Comparison of ENCODE assay signal across 14 cellular contexts in genomic region chr12:21637985-21638891, GRCh38. TPM values are rescaled to one million over a fixed set of nuclear protein-coding genes. Genes with fewer than 3 reads are reported as not detected.
DNase-seq lines count a peak whose midpoint lies in the region; ATAC-seq and TF ChIP-seq lines count a peak whose summit lies in the region.
"Had no signal": no experiment of that assay in that cellular context is flagged by ENCODE, and none has a peak within 500 bp of the region (broad histone marks: within the 10 kb centered on the region; RNA-seq: fewer than 3 reads in every experiment).

No MANE protein-coding gene starts in this region.

- in situ Hi-C loops in GM23248 (cut with MboI), result no loop called here

- no peaks in the 10 kb centered on the region for H3K9me3 ChIP-seq in CD8-positive, alpha-beta memory T cell (ENCODE audit: low read length)
- H3K9me3 ChIP-seq in GM23248 (ENCODE audit: low read depth) (no peaks in the 10 kb centered on the region), mesenchymal stem cell (ENCODE audit: control insufficient read depth, low read length) (no peaks in the 10 kb centered on the region)
- H3K9me3 ChIP-seq: ascending aorta, sigmoid colon, thoracic aorta had no signal

- no peak overlapping the region for H3K4me3 ChIP-seq in CD8-positive, alpha-beta memory T cell (ENCODE audit: low read length)
- H3K4me3 ChIP-seq in GM23248, result no peak overlapping the region
- no peak overlapping the region for H3K4me3 ChIP-seq in mesenchymal stem cell (ENCODE audit: insufficient read depth in 1 of 2, low read depth in 1 of 2, low read length in 2 of 2)
- no peak overlapping the region for H3K4me3 ChIP-seq in dorsolateral prefrontal cortex
- H3K4me3 ChIP-seq: ascending aorta, sigmoid colon, thoracic aorta had no signal

- POLR2A ChIA-PET in CD8-positive, alpha-beta memory T cell (lab: Charles Lee), result interaction anchor here (0.6 to 0.7 kb wide), 2 partner anchors 35 to 200 kb away, joined by 4 to 14 read pairs; no protein-coding TSS in a partner anchor
- POLR2A ChIA-PET in activated naive CD8-positive, alpha-beta T cell treated with anti-CD3 and anti-CD28 coated beads, Interleukin-2, amount 10 ng/mL, durations not matched to agents 7 days and 5 days (lab: Charles Lee), result no interaction called here

- no peak for DNase-seq in CD8-positive, alpha-beta memory T cell
- DNase-seq in GM23248, result peak; percentile 45
- DNase-seq in activated naive CD8-positive, alpha-beta T cell treated with anti-CD3 and anti-CD28 coated beads, Interleukin-2, amount 10 ng/mL, durations not matched to agents 7 days and 5 days, result no peak
- DNase-seq in mesenchymal stem cell, result no peak
- DNase-seq in cerebellar nuclear complex (lab: John Stamatoyannopoulos, UW), result no peak
- DNase-seq in dorsolateral prefrontal cortex, result no peak
- DNase-seq: H7, sigmoid colon had no signal

- H3K9ac ChIP-seq in GM23248, result no peak overlapping the region
- H3K9ac ChIP-seq in mesenchymal stem cell (ENCODE audit: low read length), result peak overlapping the region; percentile 33

- intact Hi-C loops in dorsolateral prefrontal cortex (cut with DNase I), result no loop called here

- H3K4me1 ChIP-seq in CD8-positive, alpha-beta memory T cell (ENCODE audit: insufficient read depth, low read length), result peaks cover 41% of the 10 kb centered on the region
- H3K4me1 ChIP-seq in GM23248 (ENCODE audit: insufficient read depth) (0 out of 2 replicates have a peak, but pooled peaks cover 4% of the 10 kb centered on the region), mesenchymal stem cell (ENCODE audit: control insufficient read depth, insufficient read depth, low read depth, low read length) (no peaks in the 10 kb centered on the region)
- H3K4me1 ChIP-seq: ascending aorta had no signal

- TF ChIP-seq CTCF in dorsolateral prefrontal cortex (IDR thresholded peaks at IDR 0.05 in 54 of 56, conservative IDR thresholded peaks at IDR 0.05 in 2 of 56; ENCODE audit: low read depth in 1 of 56, partially characterized antibody in 56 of 56), result no peak

- CTCF ChIA-PET in CD8-positive, alpha-beta memory T cell (lab: Charles Lee), result interaction anchor here (2.2 kb wide), 1 partner anchor 14 kb away, joined by 4 read pairs; no protein-coding TSS in a partner anchor

- H2AFZ ChIP-seq in GM23248 (no peak overlapping the region), mesenchymal stem cell (ENCODE audit: low read depth, low read length) (no peak overlapping the region)

- no peaks in the 10 kb centered on the region for H3K9me3 Mint-ChIP-seq in CD8-positive, alpha-beta memory T cell
- H3K9me3 Mint-ChIP-seq in activated naive CD8-positive, alpha-beta T cell treated with anti-CD3 and anti-CD28 coated beads, Interleukin-2, amount 10 ng/mL, durations not matched to agents 7 days and 5 days, result no peaks in the 10 kb centered on the region

- no peaks in the 10 kb centered on the region for H3K9me2 ChIP-seq in GM23248 (ENCODE audit: insufficient read depth)

- H3K23ac ChIP-seq in mesenchymal stem cell (ENCODE audit: low read length in 2 of 2), result no peak overlapping the region

- H3K18ac ChIP-seq in mesenchymal stem cell (ENCODE audit: low read depth in 1 of 2, low read length in 2 of 2), result no peak overlapping the region

- H4K91ac ChIP-seq in mesenchymal stem cell (ENCODE audit: low read length), result no peak overlapping the region

- H3F3A ChIP-seq in GM23248 (ENCODE audit: insufficient read depth), result peaks cover 22% of the 10 kb centered on the region; the same call in 1 of the 2 replicates

- no peak overlapping the region for H3K4ac ChIP-seq in mesenchymal stem cell (ENCODE audit: low read depth in 1 of 2, low read length in 2 of 2)

- H3K36me3 Mint-ChIP-seq in CD8-positive, alpha-beta memory T cell, result peaks cover 29 to 86% (median 34%) of the 10 kb centered on the region in 3 donors
- H3K36me3 Mint-ChIP-seq in activated naive CD8-positive, alpha-beta T cell treated with anti-CD3 and anti-CD28 coated beads, Interleukin-2, amount 10 ng/mL, durations not matched to agents 7 days and 5 days, result peaks cover 58% of the 10 kb centered on the region

- no peak overlapping the region for H4K8ac ChIP-seq in mesenchymal stem cell (ENCODE audit: low read length)

- H3K79me1 ChIP-seq in mesenchymal stem cell (replicated peaks; ENCODE audit: low read length, poor library complexity, severe bottlenecking), result no peaks in the 10 kb centered on the region

- peaks cover 45% of the 10 kb centered on the region for H3K36me3 ChIP-seq in CD8-positive, alpha-beta memory T cell (ENCODE audit: insufficient read depth, low read length)
- H3K36me3 ChIP-seq in GM23248 (ENCODE audit: low read depth), result peaks cover 83% of the 10 kb centered on the region
- peaks cover 10 to 97% of the 10 kb centered on the region in 2 experiments for H3K36me3 ChIP-seq in mesenchymal stem cell (ENCODE audit: control insufficient read depth in 1 of 2, insufficient read depth in 2 of 2, low read depth in 1 of 2, low read length in 2 of 2)

- H3K79me2 ChIP-seq in GM23248 (ENCODE audit: insufficient read depth), result peaks cover 13% of the 10 kb centered on the region; the same call in 1 of the 2 replicates

- 61 to 69% methylated on average over 1 of the region's 1 CpG for WGBS in GM23248 (ENCODE audit: low coverage in 1 of 2, low lambda C conversion rate in 2 of 2, missing lambda C conversion rate in 2 of 2), 2 experiments
- 80% methylated on average over 1 of the region's 1 CpG for WGBS in mesenchymal stem cell

- H3K4me2 ChIP-seq in GM23248 (ENCODE audit: unreplicated experiment), result no peak overlapping the region
- no peak overlapping the region for H3K4me2 ChIP-seq in mesenchymal stem cell (ENCODE audit: low read length, poor library complexity, severe bottlenecking)

- peak overlapping the region in 6 of 8 donors; percentile 14 to 83 (median 50) for H3K27ac Mint-ChIP-seq in CD8-positive, alpha-beta memory T cell
- H3K27ac Mint-ChIP-seq in activated naive CD8-positive, alpha-beta T cell treated with anti-CD3 and anti-CD28 coated beads, Interleukin-2, amount 10 ng/mL, durations not matched to agents 7 days and 5 days, result peak overlapping the region; percentile 61
- H3K27ac Mint-ChIP-seq: IgD-negative memory B cell had no signal

- H3K27me3 ChIP-seq in CD8-positive, alpha-beta memory T cell (ENCODE audit: insufficient read depth, low read length, poor library complexity, severe bottlenecking), result no peaks in the 10 kb centered on the region
- H3K27me3 ChIP-seq in GM23248 (replicated peaks; ENCODE audit: insufficient read depth) (no peaks in the 10 kb centered on the region), mesenchymal stem cell (ENCODE audit: control insufficient read depth in 1 of 2, insufficient read depth in 1 of 2, low read length in 2 of 2) (no peaks in the 10 kb centered on the region), dorsolateral prefrontal cortex (no peaks in the 10 kb centered on the region)
- H3K27me3 ChIP-seq: ascending aorta, sigmoid colon had no signal

- H2BK5ac ChIP-seq in mesenchymal stem cell (ENCODE audit: low read depth, low read length, poor library complexity, severe bottlenecking), result no peak overlapping the region

- no peak overlapping the region for H2BK120ac ChIP-seq in mesenchymal stem cell (ENCODE audit: low read depth, low read length)

- H2BK12ac ChIP-seq in mesenchymal stem cell (ENCODE audit: low read length in 2 of 2), result no peak overlapping the region

- no peak overlapping the region for H2AK5ac ChIP-seq in mesenchymal stem cell (ENCODE audit: low read length, severe bottlenecking)

- no peaks in the 10 kb centered on the region for H4K20me1 ChIP-seq in GM23248 (ENCODE audit: insufficient read depth)

- H3K27ac ChIP-seq in CD8-positive, alpha-beta memory T cell (ENCODE audit: low read depth, low read length), result no peak overlapping the region
- H3K27ac ChIP-seq in GM23248, result peak overlapping the region; percentile 48
- peak overlapping the region; percentile 49 for H3K27ac ChIP-seq in mesenchymal stem cell (ENCODE audit: low read length, poor library complexity, severe bottlenecking)
- peak overlapping the region in 16 of 59 donors; percentile 1 to 38 (median 16) for H3K27ac ChIP-seq in dorsolateral prefrontal cortex
- H3K27ac ChIP-seq: ascending aorta, sigmoid colon had no signal

- H3K14ac ChIP-seq in mesenchymal stem cell (ENCODE audit: low read length in 2 of 2), result no peak overlapping the region

- H3K4me3 Mint-ChIP-seq in CD8-positive, alpha-beta memory T cell, result no peak overlapping the region
- H3K4me3 Mint-ChIP-seq in activated naive CD8-positive, alpha-beta T cell treated with anti-CD3 and anti-CD28 coated beads, Interleukin-2, amount 10 ng/mL, durations not matched to agents 7 days and 5 days, result no peak overlapping the region
- H3K4me3 Mint-ChIP-seq: IgD-negative memory B cell had no signal

- no peak overlapping the region for H2BK15ac ChIP-seq in mesenchymal stem cell (ENCODE audit: low read depth, poor library complexity, severe bottlenecking)

- no peaks in the 10 kb centered on the region for H3K27me3 Mint-ChIP-seq in CD8-positive, alpha-beta memory T cell
- H3K27me3 Mint-ChIP-seq in activated naive CD8-positive, alpha-beta T cell treated with anti-CD3 and anti-CD28 coated beads, Interleukin-2, amount 10 ng/mL, durations not matched to agents 7 days and 5 days, result no peaks in the 10 kb centered on the region
- H3K27me3 Mint-ChIP-seq: IgD-negative memory B cell had no signal

- ATAC-seq in activated naive CD8-positive, alpha-beta T cell treated with anti-CD3 and anti-CD28 coated beads, Interleukin-2, amount 10 ng/mL, durations not matched to agents 7 days and 5 days (ENCODE audit: low read depth), result no peak
- no peak for ATAC-seq in GM18861 (IDR thresholded peaks at IDR 0.05; ENCODE audit: unreplicated experiment)

- peaks cover 35 to 58% (median 57%) of the 10 kb centered on the region in 3 donors for H3K4me1 Mint-ChIP-seq in CD8-positive, alpha-beta memory T cell
- peaks cover 17% of the 10 kb centered on the region for H3K4me1 Mint-ChIP-seq in activated naive CD8-positive, alpha-beta T cell treated with anti-CD3 and anti-CD28 coated beads, Interleukin-2, amount 10 ng/mL, durations not matched to agents 7 days and 5 days

RNA-seq across cellular contexts. Expression of gene LDHB, which starts 19.4 kb away (rescaled TPM):
- 1,000 to 10,000 TPM; 1,700 to 1,721 TPM for total RNA-seq in CD8-positive, alpha-beta memory T cell
- 1,224 TPM for polyA plus RNA-seq in CD8-positive, alpha-beta memory T cell
- 464 and 478 TPM in 2 replicates for total RNA-seq in GM23248 (2014; rRNA removed; shearing (Covaris generic))
- polyA plus RNA-seq in GM23248 (2016; fragmentation: Nextera tagmentation; extraction: Ambion mirVana), result 497 and 508 TPM in 2 replicates
- 100 to 1,000 TPM; 911 to 954 TPM for total RNA-seq in activated naive CD8-positive, alpha-beta T cell treated with anti-CD3 and anti-CD28 coated beads, Interleukin-2, amount 10 ng/mL, durations not matched to agents 7 days and 5 days
- 433 TPM for polyA plus RNA-seq in mesenchymal stem cell (2013, experiment 1 of 2)
- 458 TPM for polyA plus RNA-seq in mesenchymal stem cell (2013, experiment 2 of 2)
- 1,000 to 10,000 TPM in 1 of 120 experiments, 100 to 1,000 TPM in 119; 411 to 1,004 (median 725) TPM for total RNA-seq in dorsolateral prefrontal cortex

RNA-seq across cellular contexts. Expression of gene GYS2, which starts 33.6 kb away (rescaled TPM):
- not detected for total RNA-seq in CD8-positive, alpha-beta memory T cell
- polyA plus RNA-seq in CD8-positive, alpha-beta memory T cell, result not detected
- not detected in 2 replicates for total RNA-seq in GM23248 (2014; rRNA removed; shearing (Covaris generic))
- 0.08 TPM in 1 of 2 replicates, not detected in the other for polyA plus RNA-seq in GM23248 (2016; fragmentation: Nextera tagmentation; extraction: Ambion mirVana)
- total RNA-seq in activated naive CD8-positive, alpha-beta T cell treated with anti-CD3 and anti-CD28 coated beads, Interleukin-2, amount 10 ng/mL, durations not matched to agents 7 days and 5 days, result under 1 TPM; 0.14 to 0.17 TPM
- not detected for polyA plus RNA-seq in mesenchymal stem cell (2013, experiment 1 of 2)
- not detected for polyA plus RNA-seq in mesenchymal stem cell (2013, experiment 2 of 2)
- 1 to 10 TPM in 1 of 120 experiments, under 1 TPM in 54, not detected in 65; 0.14 to 1.1 (median 0.32) TPM for total RNA-seq in dorsolateral prefrontal cortex
- total RNA-seq: activated CD8-positive, alpha-beta memory T cell treated with anti-CD3 and anti-CD28 coated beads for 36 hours; ascending aorta; H7; T-helper 1 cell treated with Interleukin-12 subunit alpha and Interleukin-12 subunit beta and Interleukin-4 antibody, amounts not matched to agents 30 ng/mL and 1 ng/mL, for 36 hours; thoracic aorta had no signal
- polyA plus RNA-seq: IgD-negative memory B cell, sigmoid colon had no signal
